In genomic region chr6:85593438-85594196, GRCh38 we compare ENCODE assay signal across 8 cellular contexts. TPM values are rescaled to one million over a fixed set of nuclear protein-coding genes. Genes with fewer than 3 reads are reported as not detected.
DNase-seq lines count a peak whose midpoint lies in the region; ATAC-seq, FAIRE-seq and TF ChIP-seq lines count a peak whose summit lies in the region.

Gene SNX14 (minus strand): TSS chr6:85593858. CDS start chr6:85593718, 140 bp downstream.

- FAIRE-seq in D721Med (lab: Jason Lieb, UNC): no peak

- peaks cover 22% of the 10 kb centered on the region for H3K79me2 ChIP-seq in OCI-LY1 (ENCODE audit: insufficient read depth, low read length)

- H3K9me3 Mint-ChIP-seq in endothelial cell (ENCODE audit: unreplicated experiment) (no peaks in the 10 kb centered on the region), mesothelial cell of epicardium (peaks cover 19% of the 10 kb centered on the region)

- H3K27me3 Mint-ChIP-seq in endothelial cell (ENCODE audit: unreplicated experiment): peaks cover 8% of the 10 kb centered on the region
- H3K27me3 Mint-ChIP-seq in mesothelial cell of epicardium (ENCODE audit: low read depth): no peaks in the 10 kb centered on the region

- peak within 1 kb of the TSS; percentile 70 for H3K9ac ChIP-seq in OCI-LY1 (ENCODE audit: low read length)

- DNase-seq in D721Med (ENCODE audit: insufficient read length, low spot score) (peak; percentile 47), HUDEP-2 (lab: John Stamatoyannopoulos, UW; ENCODE audit: unreplicated experiment in 76 of 76) (peak; percentile 30 to 98 (median 94)), endothelial cell (ENCODE audit: low spot score) (peak; percentile 89), mesothelial cell of epicardium (ENCODE audit: low spot score in 2 of 2, unreplicated experiment in 2 of 2) (peak; percentile 58 to 81)
- DNase-seq in activated CD8-positive, alpha-beta memory T cell treated with anti-CD3 and anti-CD28 coated beads, Interleukin-2, amount 50 U/mL, for 4 hours: peak; percentile 77
- peak; percentile 51 to 62 for DNase-seq in stimulated activated CD8-positive, alpha-beta memory T cell treated with anti-CD3 and anti-CD28 coated beads, Interleukin-15, amount 100 ng/mL, for 4 hours (ENCODE audit: low read depth in 2 of 2)

- no peaks in the 10 kb centered on the region for H3K27me3 ChIP-seq in OCI-LY1 (ENCODE audit: insufficient read depth, low read length)

- peak within 1 kb of the TSS; percentile 97 for H3K4me3 Mint-ChIP-seq in endothelial cell (ENCODE audit: unreplicated experiment)
- peak within 1 kb of the TSS; percentile 96 for H3K4me3 Mint-ChIP-seq in mesothelial cell of epicardium

- peaks cover 23% of the 10 kb centered on the region for H3K4me1 ChIP-seq in OCI-LY1 (ENCODE audit: insufficient read depth, low read length, severe bottlenecking)

- H3K27ac Mint-ChIP-seq in endothelial cell (ENCODE audit: unreplicated experiment) (peak within 1 kb of the TSS; percentile 96), mesothelial cell of epicardium (peak within 1 kb of the TSS; percentile 97)

- peaks cover 6% of the 10 kb centered on the region; the same call in 1 of the 2 replicates for H3K9me3 ChIP-seq in OCI-LY1 (ENCODE audit: low read length)

- H3K4me3 ChIP-seq in OCI-LY1 (ENCODE audit: low read depth, low read length, poor library complexity, severe bottlenecking): peak within 1 kb of the TSS; percentile 68

- H3F3A ChIP-seq in OCI-LY1 (ENCODE audit: insufficient read depth, low read length): no peaks in the 10 kb centered on the region; the same call in 1 of the 2 replicates

- H2AFZ ChIP-seq in OCI-LY1 (ENCODE audit: low read length): no peak within 1 kb of the TSS

- H3K27ac ChIP-seq in OCI-LY1 (ENCODE audit: low read depth, low read length, poor library complexity, severe bottlenecking): peak within 1 kb of the TSS; percentile 84

- peak; percentile 90 for ATAC-seq in GM21390 (IDR thresholded peaks at IDR 0.05; ENCODE audit: unreplicated experiment)

- peaks cover 26% of the 10 kb centered on the region for H3K36me3 ChIP-seq in OCI-LY1 (ENCODE audit: insufficient read depth, low read length)

- peak within 1 kb of the TSS; percentile 68 for H3K4me2 ChIP-seq in OCI-LY1 (ENCODE audit: low read length)

- no peak for TF ChIP-seq CTCF in D721Med (IDR thresholded peaks at IDR 0.05; ENCODE audit: insufficient read depth, missing control alignments)
- TF ChIP-seq CTCF in OCI-LY1 (IDR thresholded peaks at IDR 0.05; ENCODE audit: low read length): no peak
- TF ChIP-seq CTCF in endothelial cell (IDR thresholded peaks at IDR 0.05; ENCODE audit: unreplicated experiment): no peak
- TF ChIP-seq CTCF in mesothelial cell of epicardium (IDR thresholded peaks at IDR 0.05; ENCODE audit: unreplicated experiment): no peak

- H3K4me1 Mint-ChIP-seq in endothelial cell (ENCODE audit: unreplicated experiment) (peaks cover 16% of the 10 kb centered on the region), mesothelial cell of epicardium (peaks cover 14% of the 10 kb centered on the region)

- H3K36me3 Mint-ChIP-seq in endothelial cell (ENCODE audit: low read depth, unreplicated experiment) (peaks cover 3% of the 10 kb centered on the region), mesothelial cell of epicardium (peaks cover 19% of the 10 kb centered on the region)

- H4K20me1 ChIP-seq in OCI-LY1 (ENCODE audit: insufficient read depth, low read length): no peaks in the 10 kb centered on the region

- H3K9me2 ChIP-seq in OCI-LY1 (ENCODE audit: low read depth, low read length): no peaks in the 10 kb centered on the region

RNA-seq across cellular contexts. Expression of gene SNX14, which starts in this region (rescaled TPM):
- 121 TPM for total RNA-seq in endothelial cell (ENCODE audit: unreplicated experiment)
- total RNA-seq in mesothelial cell of epicardium: 72.6 to 75.5 TPM (median 73.3 TPM) in 3 replicates

Comparison
In these comparisons a context has a peak if more than half of its experiments do, and no peak if none do; other contexts are left out.
1. Peak in every context shown above with its lines: DNase-seq, ATAC-seq, H3K4me3 ChIP-seq and H3K27ac ChIP-seq.